ENCODE assay signal across 14 cellular contexts in the genomic region with DNA sequence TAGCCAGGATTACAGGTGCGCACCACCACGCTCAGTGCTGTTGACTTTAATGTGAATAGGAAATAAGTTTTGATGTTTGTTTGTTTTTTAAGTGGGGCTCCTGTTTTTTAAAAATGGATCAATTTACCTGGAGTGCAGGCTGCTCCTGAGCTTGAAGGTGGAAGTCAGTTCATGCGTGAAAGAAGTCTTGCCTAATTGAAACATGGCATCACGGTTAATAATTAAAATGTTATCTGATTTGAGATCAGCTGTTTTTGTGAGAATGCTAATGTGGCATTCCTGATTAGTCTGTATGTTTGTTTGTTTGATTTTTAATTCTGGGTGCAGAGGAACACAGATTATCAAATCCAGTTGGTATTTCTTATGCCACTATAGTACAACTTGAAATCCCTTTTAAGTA. TPM values are rescaled to one million over a fixed set of nuclear protein-coding genes. Genes with fewer than 3 reads are reported as not detected.
DNase-seq lines count a peak whose midpoint lies in the region; ATAC-seq and TF ChIP-seq lines count a peak whose summit lies in the region.
"Had no signal": no experiment of that assay in that cellular context is flagged by ENCODE, and none has a peak within 500 bp of the region (broad histone marks: within the 10 kb centered on the region; RNA-seq: fewer than 3 reads in every experiment).

No MANE protein-coding gene starts in this region.

- H3K9me3 Mint-ChIP-seq in activated naive CD4-positive, alpha-beta T cell treated with anti-CD3 and anti-CD28 coated beads, Interleukin-2, amount 50 U/mL, for 24 hours: no peaks in the 10 kb centered on the region
- no peaks in the 10 kb centered on the region for H3K9me3 Mint-ChIP-seq in activated naive CD4-positive, alpha-beta T cell treated with anti-CD3 and anti-CD28 coated beads for 36 hours
- no peaks in the 10 kb centered on the region for H3K9me3 Mint-ChIP-seq in activated naive CD8-positive, alpha-beta T cell treated with anti-CD3 and anti-CD28 coated beads, Interleukin-2, amount 10 ng/mL, durations not matched to agents 7 days and 5 days
- H3K9me3 Mint-ChIP-seq: H9 had no signal

- H3K79me1 ChIP-seq in trophoblast cell (ENCODE audit: low read length): no peaks in the 10 kb centered on the region

- DNase-seq in activated naive CD4-positive, alpha-beta T cell treated with anti-CD3 and anti-CD28 coated beads for 36 hours: no peak
- DNase-seq in T-helper 17 cell (no peak), trophoblast cell (no peak), A673 (ENCODE audit: low spot score) (no peak), PC-3 (no peak)
- DNase-seq in activated naive CD8-positive, alpha-beta T cell treated with anti-CD3 and anti-CD28 coated beads, Interleukin-2, amount 10 ng/mL, durations not matched to agents 7 days and 5 days: no peak
- DNase-seq: H9, MM.1S, NCI-H1105, NCI-H187 treated with DMSO at 0.1 percent for 48 hours, NCI-H446 had no signal

- no peak overlapping the region for H2AFZ ChIP-seq in trophoblast cell (ENCODE audit: insufficient read depth, low read length, poor library complexity)
- no peak overlapping the region for H2AFZ ChIP-seq in PC-3 (ENCODE audit: low read length)

- H3K79me2 ChIP-seq in trophoblast cell (ENCODE audit: control insufficient read depth, insufficient read depth, low read length, poor library complexity): peaks cover 13% of the 10 kb centered on the region
- H3K79me2 ChIP-seq in PC-3 (ENCODE audit: low read length): peaks cover 98% of the 10 kb centered on the region

- peak overlapping the region; percentile 10 for H3K27ac Mint-ChIP-seq in activated naive CD4-positive, alpha-beta T cell treated with anti-CD3 and anti-CD28 coated beads, Interleukin-2, amount 50 U/mL, for 24 hours
- no peak overlapping the region for H3K27ac Mint-ChIP-seq in activated naive CD4-positive, alpha-beta T cell treated with anti-CD3 and anti-CD28 coated beads for 36 hours
- H3K27ac Mint-ChIP-seq in T-helper 17 cell: peak overlapping the region; percentile 97
- H3K27ac Mint-ChIP-seq in activated naive CD8-positive, alpha-beta T cell treated with anti-CD3 and anti-CD28 coated beads, Interleukin-2, amount 10 ng/mL, durations not matched to agents 7 days and 5 days: peak overlapping the region; percentile 1
- H3K27ac Mint-ChIP-seq: H9 had no signal

- no peaks in the 10 kb centered on the region for H3K27me3 Mint-ChIP-seq in activated naive CD4-positive, alpha-beta T cell treated with anti-CD3 and anti-CD28 coated beads, Interleukin-2, amount 50 U/mL, for 24 hours
- no peaks in the 10 kb centered on the region for H3K27me3 Mint-ChIP-seq in activated naive CD4-positive, alpha-beta T cell treated with anti-CD3 and anti-CD28 coated beads for 36 hours (ENCODE audit: low read depth)
- H3K27me3 Mint-ChIP-seq in T-helper 17 cell: no peaks in the 10 kb centered on the region
- no peaks in the 10 kb centered on the region for H3K27me3 Mint-ChIP-seq in activated naive CD8-positive, alpha-beta T cell treated with anti-CD3 and anti-CD28 coated beads, Interleukin-2, amount 10 ng/mL, durations not matched to agents 7 days and 5 days

- POLR2A ChIA-PET in activated naive CD8-positive, alpha-beta T cell treated with anti-CD3 and anti-CD28 coated beads, Interleukin-2, amount 10 ng/mL, durations not matched to agents 7 days and 5 days (lab: Charles Lee): no interaction called here
- POLR2A ChIA-PET in A673 (lab: Charles Lee; ENCODE audit: low non-redundant PET) (no interaction called here), PC-3 (lab: Charles Lee; ENCODE audit: unreplicated experiment) (no interaction called here)

- WGBS in trophoblast cell (ENCODE audit: extremely low coverage, insufficient coverage, insufficient read length): no CpG with 5 or more reads among the region's 4 CpGs

- H4K91ac ChIP-seq in trophoblast cell (ENCODE audit: low read depth, low read length): no peak overlapping the region

- ATAC-seq in T-helper 17 cell: no peak
- ATAC-seq in activated naive CD8-positive, alpha-beta T cell treated with anti-CD3 and anti-CD28 coated beads, Interleukin-2, amount 10 ng/mL, durations not matched to agents 7 days and 5 days (ENCODE audit: low read depth): no peak
- ATAC-seq in PC-3: no peak

- H3K14ac ChIP-seq in trophoblast cell (ENCODE audit: low read length): no peak overlapping the region

- H3K4me3 ChIP-seq in trophoblast cell (ENCODE audit: low read depth, low read length) (no peak overlapping the region), A673 (ENCODE audit: low read depth, low read length, poor library complexity, severe bottlenecking) (no peak overlapping the region), PC-3 (ENCODE audit: low read length) (no peak overlapping the region)

- peaks cover 93% of the 10 kb centered on the region for H3K4me1 Mint-ChIP-seq in activated naive CD4-positive, alpha-beta T cell treated with anti-CD3 and anti-CD28 coated beads, Interleukin-2, amount 50 U/mL, for 24 hours
- peaks cover 90% of the 10 kb centered on the region for H3K4me1 Mint-ChIP-seq in activated naive CD4-positive, alpha-beta T cell treated with anti-CD3 and anti-CD28 coated beads for 36 hours (ENCODE audit: low read depth)
- H3K4me1 Mint-ChIP-seq in T-helper 17 cell: peaks cover 76% of the 10 kb centered on the region
- H3K4me1 Mint-ChIP-seq in activated naive CD8-positive, alpha-beta T cell treated with anti-CD3 and anti-CD28 coated beads, Interleukin-2, amount 10 ng/mL, durations not matched to agents 7 days and 5 days: peaks cover 80% of the 10 kb centered on the region

- TF ChIP-seq CTCF in A673 (conservative IDR thresholded peaks at IDR 0.05; ENCODE audit: low read depth, low read length): no peak
- no peak for TF ChIP-seq CTCF in PC-3 (conservative IDR thresholded peaks at IDR 0.05; ENCODE audit: low read depth, low read length)

- CTCF ChIA-PET in activated naive CD4-positive, alpha-beta T cell treated with anti-CD3 and anti-CD28 coated beads for 36 hours (lab: Charles Lee): no interaction called here
- CTCF ChIA-PET in A673 (lab: Charles Lee) (no interaction called here), PC-3 (lab: Charles Lee) (no interaction called here)

- H2BK120ac ChIP-seq in trophoblast cell (ENCODE audit: insufficient read depth, low read length, poor library complexity): no peak overlapping the region

- H3K9me2 ChIP-seq in PC-3 (replicated peaks; ENCODE audit: low read length): no peaks in the 10 kb centered on the region

- H4K8ac ChIP-seq in trophoblast cell (ENCODE audit: low read depth, low read length): no peak overlapping the region

- H3K18ac ChIP-seq in trophoblast cell (ENCODE audit: low read length): no peak overlapping the region

- H4K12ac ChIP-seq in trophoblast cell (ENCODE audit: low read depth, low read length): no peak overlapping the region

- no peaks in the 10 kb centered on the region for H3F3A ChIP-seq in PC-3 (ENCODE audit: low read length, unreplicated experiment)

- intact Hi-C loops in activated naive CD4-positive, alpha-beta T cell treated with anti-CD3 and anti-CD28 coated beads for 36 hours (cut with micrococcal nuclease): no loop called here
- intact Hi-C loops in A673 (cut with micrococcal nuclease; ENCODE audit: unreplicated experiment): no loop called here
- intact Hi-C loops in PC-3 (cut with micrococcal nuclease): no loop called here

- H3K27ac ChIP-seq in trophoblast cell (ENCODE audit: low read depth, low read length) (no peak overlapping the region), A673 (ENCODE audit: low read depth, low read length, poor library complexity, severe bottlenecking) (no peak overlapping the region), PC-3 (ENCODE audit: low read length) (no peak overlapping the region)
- H3K27ac ChIP-seq: KMS-11 had no signal

- no peak overlapping the region for H3K23ac ChIP-seq in trophoblast cell (ENCODE audit: low read length)

- peak overlapping the region; percentile 13 for H3K4ac ChIP-seq in trophoblast cell (ENCODE audit: low read depth, low read length)

- BruUV-seq in A673 (replicated peaks; lab: Mats Ljungman, UMichigan) (no TSS peak), PC-3 (replicated peaks; lab: Mats Ljungman, UMichigan) (no TSS peak)

- H2AK5ac ChIP-seq in trophoblast cell (ENCODE audit: low read length): no peak overlapping the region

- no peak overlapping the region for H2BK5ac ChIP-seq in trophoblast cell (ENCODE audit: low read depth, low read length, poor library complexity)

- H3K9me3 ChIP-seq in T-helper 17 cell (ENCODE audit: control insufficient read depth, low read length, poor library complexity, severe bottlenecking) (no peaks in the 10 kb centered on the region), trophoblast cell (ENCODE audit: insufficient read depth, low read depth, low read length) (peaks cover 1% of the 10 kb centered on the region), A673 (ENCODE audit: low read depth, low read length, poor library complexity, severe bottlenecking) (no peaks in the 10 kb centered on the region), PC-3 (ENCODE audit: low read length) (no peaks in the 10 kb centered on the region)

- H4K20me1 ChIP-seq in PC-3 (ENCODE audit: low read length): peaks cover 13% of the 10 kb centered on the region; the same call in 1 of the 2 replicates

- no peak overlapping the region for H2BK12ac ChIP-seq in trophoblast cell (ENCODE audit: low read length)

- peak overlapping the region; percentile 39 for H3K4me3 Mint-ChIP-seq in activated naive CD4-positive, alpha-beta T cell treated with anti-CD3 and anti-CD28 coated beads, Interleukin-2, amount 50 U/mL, for 24 hours
- H3K4me3 Mint-ChIP-seq in activated naive CD4-positive, alpha-beta T cell treated with anti-CD3 and anti-CD28 coated beads for 36 hours: no peak overlapping the region
- H3K4me3 Mint-ChIP-seq in T-helper 17 cell: peak overlapping the region; percentile 50
- no peak overlapping the region for H3K4me3 Mint-ChIP-seq in activated naive CD8-positive, alpha-beta T cell treated with anti-CD3 and anti-CD28 coated beads, Interleukin-2, amount 10 ng/mL, durations not matched to agents 7 days and 5 days
- H3K4me3 Mint-ChIP-seq: H9 had no signal

- H3K9ac ChIP-seq in trophoblast cell (ENCODE audit: low read length): no peak overlapping the region
- no peak overlapping the region for H3K9ac ChIP-seq in PC-3 (ENCODE audit: low read length)
- H3K9ac ChIP-seq: KMS-11 had no signal

- H3K4me2 ChIP-seq in trophoblast cell (ENCODE audit: low read length) (no peak overlapping the region), PC-3 (ENCODE audit: low read length) (no peak overlapping the region)
- H3K4me2 ChIP-seq: KMS-11 had no signal

- H3K27me3 ChIP-seq in trophoblast cell (ENCODE audit: insufficient read depth, low read length) (no peaks in the 10 kb centered on the region), A673 (replicated peaks; ENCODE audit: insufficient read depth, low read depth, low read length, poor library complexity) (no peaks in the 10 kb centered on the region), PC-3 (ENCODE audit: low read length) (no peaks in the 10 kb centered on the region)

- peaks cover 52% of the 10 kb centered on the region for H3K36me3 Mint-ChIP-seq in activated naive CD4-positive, alpha-beta T cell treated with anti-CD3 and anti-CD28 coated beads, Interleukin-2, amount 50 U/mL, for 24 hours
- peaks cover 78% of the 10 kb centered on the region for H3K36me3 Mint-ChIP-seq in activated naive CD4-positive, alpha-beta T cell treated with anti-CD3 and anti-CD28 coated beads for 36 hours (ENCODE audit: low read depth)
- peaks cover 11% of the 10 kb centered on the region for H3K36me3 Mint-ChIP-seq in T-helper 17 cell (ENCODE audit: low read depth)
- H3K36me3 Mint-ChIP-seq in activated naive CD8-positive, alpha-beta T cell treated with anti-CD3 and anti-CD28 coated beads, Interleukin-2, amount 10 ng/mL, durations not matched to agents 7 days and 5 days: peaks cover 66% of the 10 kb centered on the region

- peaks cover 21 to 30% of the 10 kb centered on the region in 2 experiments for H3K36me3 ChIP-seq in trophoblast cell (ENCODE audit: control insufficient read depth in 1 of 2, insufficient read depth in 2 of 2, low read length in 2 of 2)
- H3K36me3 ChIP-seq in A673 (ENCODE audit: insufficient read depth, low read length, poor library complexity, severe bottlenecking): peaks cover 15% of the 10 kb centered on the region
- no peaks in the 10 kb centered on the region; the same call in 1 of the 2 replicates for H3K36me3 ChIP-seq in PC-3 (ENCODE audit: low read depth, low read length)

- peaks cover 1 to 4% of the 10 kb centered on the region in 2 experiments for H3K4me1 ChIP-seq in trophoblast cell (ENCODE audit: control insufficient read depth in 1 of 2, insufficient read depth in 2 of 2, low read length in 2 of 2)
- H3K4me1 ChIP-seq in A673 (ENCODE audit: insufficient read depth, low read length, poor library complexity, severe bottlenecking): peaks cover 1% of the 10 kb centered on the region
- H3K4me1 ChIP-seq in PC-3 (ENCODE audit: insufficient read depth, low read length): peaks cover 6% of the 10 kb centered on the region; the same call in 1 of the 2 replicates

RNA-seq across cellular contexts. Expression of a gene that starts 6.5 kb away (rescaled TPM):
- total RNA-seq in activated naive CD4-positive, alpha-beta T cell treated with anti-CD3 and anti-CD28 coated beads for 36 hours: 100 to 1,000 TPM; 350 to 358 TPM
- total RNA-seq in T-helper 17 cell (10 to 100 TPM; 59.4 to 88.3 TPM), A673 (2021) (98.0 and 108 TPM in 2 replicates), PC-3 (2014; rRNA removed) (46.5 and 54.4 TPM in 2 replicates)
- 100 to 1,000 TPM; 188 to 194 TPM for total RNA-seq in activated naive CD8-positive, alpha-beta T cell treated with anti-CD3 and anti-CD28 coated beads, Interleukin-2, amount 10 ng/mL, durations not matched to agents 7 days and 5 days
- polyA plus RNA-seq in trophoblast cell (2013): 51.7 and 53.8 TPM in 2 replicates

RNA-seq across cellular contexts. Expression of a gene that starts 40.8 kb away (rescaled TPM):
- total RNA-seq in activated naive CD4-positive, alpha-beta T cell treated with anti-CD3 and anti-CD28 coated beads for 36 hours: not detected
- total RNA-seq in T-helper 17 cell (not detected), A673 (2021) (0.77 and 0.85 TPM in 2 replicates), PC-3 (2014; rRNA removed) (not detected in 2 replicates)
- not detected for total RNA-seq in activated naive CD8-positive, alpha-beta T cell treated with anti-CD3 and anti-CD28 coated beads, Interleukin-2, amount 10 ng/mL, durations not matched to agents 7 days and 5 days
- polyA plus RNA-seq in trophoblast cell (2013): 0.40 and 0.42 TPM in 2 replicates
- total RNA-seq: H9 had no signal
- polyA plus RNA-seq: BJ had no signal

Comparison
In these comparisons a context has a peak if more than half of its experiments do, and no peak if none do; other contexts are left out.
1. H3K4me3 Mint-ChIP-seq: peak in activated naive CD4-positive, alpha-beta T cell treated with anti-CD3 and anti-CD28 coated beads, Interleukin-2, amount 50 U/mL, for 24 hours (single experiment) and T-helper 17 cell (single experiment); none in activated naive CD4-positive, alpha-beta T cell treated with anti-CD3 and anti-CD28 coated beads for 36 hours (single experiment) and activated naive CD8-positive, alpha-beta T cell treated with anti-CD3 and anti-CD28 coated beads, Interleukin-2, amount 10 ng/mL, durations not matched to agents 7 days and 5 days (single experiment).